8 cellular contexts compared by ENCODE assay signal in genomic region chr12:47741340-47741703, GRCh38. TPM values are rescaled to one million over a fixed set of nuclear protein-coding genes. Genes with fewer than 3 reads are reported as not detected.
A peak's percentile ranks its signal among the peaks of the same experiment; 100 is the strongest.
DNase-seq lines count a peak whose midpoint lies in the region; ATAC-seq and TF ChIP-seq lines count a peak whose summit lies in the region.

No MANE protein-coding gene starts in this region.

- peak overlapping the region; percentile 52 for H3K27ac ChIP-seq in SU-DHL-6 (ENCODE audit: low read depth, low read length)

- H3K36me3 Mint-ChIP-seq in stimulated activated memory B cell treated with anti-CD40 and anti-IgM and Interleukin-4, amounts not matched to agents 10 μg/mL and 1 μg/mL and 100 μg/mL, for 72 hours: peaks cover 5% of the 10 kb centered on the region

- H3K27ac Mint-ChIP-seq in stimulated activated memory B cell treated with anti-CD40 and anti-IgM and Interleukin-4, amounts not matched to agents 10 μg/mL and 1 μg/mL and 100 μg/mL, for 72 hours: peak overlapping the region; percentile 81

- H3K27me3 Mint-ChIP-seq in stimulated activated memory B cell treated with anti-CD40 and anti-IgM and Interleukin-4, amounts not matched to agents 10 μg/mL and 1 μg/mL and 100 μg/mL, for 72 hours: no peaks in the 10 kb centered on the region

- no peaks in the 10 kb centered on the region for H3K9me3 Mint-ChIP-seq in stimulated activated memory B cell treated with anti-CD40 and anti-IgM and Interleukin-4, amounts not matched to agents 10 μg/mL and 1 μg/mL and 100 μg/mL, for 72 hours

- H3K79me2 ChIP-seq in SU-DHL-6 (ENCODE audit: insufficient read depth, low read length): no peaks in the 10 kb centered on the region

- no peak overlapping the region for H3K4me3 ChIP-seq in SU-DHL-6 (ENCODE audit: insufficient read depth, low read length, poor library complexity, severe bottlenecking)

- no peaks in the 10 kb centered on the region for H3K36me3 ChIP-seq in SU-DHL-6 (ENCODE audit: low read length)

- no peaks in the 10 kb centered on the region for H3K9me3 ChIP-seq in SU-DHL-6 (ENCODE audit: insufficient read depth, low read length)

- peaks cover 5% of the 10 kb centered on the region for H3F3A ChIP-seq in SU-DHL-6 (ENCODE audit: insufficient read depth)

- H3K4me1 Mint-ChIP-seq in stimulated activated memory B cell treated with anti-CD40 and anti-IgM and Interleukin-4, amounts not matched to agents 10 μg/mL and 1 μg/mL and 100 μg/mL, for 72 hours: peaks cover 56% of the 10 kb centered on the region

- no peak overlapping the region for H3K9ac ChIP-seq in SU-DHL-6 (ENCODE audit: low read length)

- peak overlapping the region; percentile 39 for H3K4me2 ChIP-seq in SU-DHL-6 (ENCODE audit: low read depth, low read length, poor library complexity, severe bottlenecking)

- peak overlapping the region; percentile 24 for H3K4me3 Mint-ChIP-seq in stimulated activated memory B cell treated with anti-CD40 and anti-IgM and Interleukin-4, amounts not matched to agents 10 μg/mL and 1 μg/mL and 100 μg/mL, for 72 hours

- ATAC-seq in stimulated activated memory B cell treated with anti-CD40 and anti-IgM and Interleukin-4, amounts not matched to agents 10 μg/mL and 1 μg/mL and 100 μg/mL, for 72 hours: peak; percentile 74
- ATAC-seq in GM19397 (IDR thresholded peaks at IDR 0.05; ENCODE audit: unreplicated experiment): no peak

- no peaks in the 10 kb centered on the region for H4K20me1 ChIP-seq in SU-DHL-6 (ENCODE audit: low read depth, low read length)

- no peak overlapping the region for H2AFZ ChIP-seq in SU-DHL-6 (ENCODE audit: low read depth, low read length, severe bottlenecking)

- H3K9me2 ChIP-seq in SU-DHL-6 (replicated peaks; ENCODE audit: insufficient read depth, low read length): no peaks in the 10 kb centered on the region

- DNase-seq in DMS79 treated with DMSO at 0.1 percent for 48 hours (lab: John Stamatoyannopoulos, UW): peak; percentile 96
- peak; percentile 78 for DNase-seq in LHCN-M2 (ENCODE audit: low read depth)
- DNase-seq in anterior cingulate cortex (lab: John Stamatoyannopoulos, UW): peak; percentile 34 to 100 (median 88)
- peak; percentile 96 for DNase-seq in medulla oblongata (ENCODE audit: extremely low spot score)
- no peak for DNase-seq in NCI-H526 (lab: John Stamatoyannopoulos, UW)

- TF ChIP-seq CTCF in SU-DHL-6 (IDR thresholded peaks at IDR 0.05; ENCODE audit: insufficient read depth, low read length, poor library complexity, severe bottlenecking): no peak

- H3K27me3 ChIP-seq in SU-DHL-6 (ENCODE audit: low read length): no peaks in the 10 kb centered on the region

RNA-seq across cellular contexts. Expression of gene ENDOU, which starts 16.0 kb away (rescaled TPM):
- 0.51 and 0.63 TPM in 2 replicates for total RNA-seq in LHCN-M2 (2014; rRNA removed)
- 0.05 TPM for polyA plus RNA-seq in LHCN-M2 (2012)

RNA-seq across cellular contexts. Expression of gene RAPGEF3, which starts 17.4 kb away (rescaled TPM):
- 0.96 and 1.8 TPM in 2 replicates for total RNA-seq in LHCN-M2 (2014; rRNA removed)
- polyA plus RNA-seq in LHCN-M2 (2012): 1.3 TPM

RNA-seq across cellular contexts. Expression of gene SLC48A1, which starts 31.7 kb away (rescaled TPM):
- 3.3 and 6.1 TPM in 2 replicates for total RNA-seq in LHCN-M2 (2014; rRNA removed)
- polyA plus RNA-seq in LHCN-M2 (2012): 8.0 TPM

RNA-seq across cellular contexts. Expression of gene RPAP3, which starts 35.5 kb away (rescaled TPM):
- 23.8 and 29.3 TPM in 2 replicates for total RNA-seq in LHCN-M2 (2014; rRNA removed)
- 10.6 TPM for polyA plus RNA-seq in LHCN-M2 (2012)

Comparison
In these comparisons a context has a peak if more than half of its experiments do, and no peak if none do; other contexts are left out.
1. DNase-seq: peak in DMS79 treated with DMSO at 0.1 percent for 48 hours (single experiment), LHCN-M2 (single experiment), anterior cingulate cortex (58 of 58) and medulla oblongata (single experiment); none in NCI-H526 (0 of 2).